22 cellular contexts compared by ENCODE assay signal in genomic region chr2:6535572-6535971, GRCh38.
A peak's percentile ranks its signal among the peaks of the same experiment; 100 is the strongest.
DNase-seq lines count a peak whose midpoint lies in the region; ATAC-seq and TF ChIP-seq lines count a peak whose summit lies in the region.
"Had no signal": no experiment of that assay in that cellular context is flagged by ENCODE, and none has a peak within 500 bp of the region (broad histone marks: within the 10 kb centered on the region; RNA-seq: fewer than 3 reads in every experiment).

No MANE protein-coding gene starts in this region.

- H3K27me3 ChIP-seq in NT2/D1 (ENCODE audit: insufficient read depth, insufficient read length) = no peaks in the 10 kb centered on the region
- H3K27me3 ChIP-seq in hepatocyte = no peaks in the 10 kb centered on the region
- no peaks in the 10 kb centered on the region for H3K27me3 ChIP-seq in left lung

- H4K20me1 ChIP-seq in hepatocyte (ENCODE audit: insufficient read depth, poor library complexity, severe bottlenecking) = no peaks in the 10 kb centered on the region

- H2AFZ ChIP-seq in hepatocyte = peak overlapping the region; percentile 38

- intact Hi-C loops in mucosa of descending colon (cut with DNase I, micrococcal nuclease) = no loop called here
- intact Hi-C loops in left lung (cut with DNase I) = no loop called here

- peak; percentile 30 for DNase-seq in NT2/D1 (ENCODE audit: low read depth, low spot score)
- no peak for DNase-seq in hepatocyte (ENCODE audit: low spot score)
- DNase-seq in mucosa of gallbladder (ENCODE audit: low spot score) = peak; percentile 75
- peak; percentile 88 for DNase-seq in superior temporal gyrus (ENCODE audit: extremely low spot score)
- DNase-seq in activated T-cell treated with anti-CD3 and anti-CD28 coated beads, Interleukin-2, amount 50 U/mL, for 72 hours = no peak
- no peak for DNase-seq in mucosa of descending colon
- DNase-seq in left lung = no peak
- DNase-seq: activated CD4-positive, alpha-beta T cell treated with anti-CD3 and anti-CD28 coated beads for 1 hour; activated naive CD4-positive, alpha-beta T cell treated with anti-CD3 and anti-CD28 coated beads, Interleukin-2, amount 10 ng/mL, durations not matched to agents 7 days and 5 days; activated T-cell treated with anti-CD3 and anti-CD28 coated beads, Interleukin-2, amount 50 U/mL, for 4 hours; CD4-positive, alpha-beta T cell; kidney glomerular epithelial cell; NCI-H1694 treated with DMSO at 0.1 percent for 48 hours; PC-3; SHP77; small intestine; stimulated activated naive B cell treated with anti-CD40 and anti-IgM and Interleukin-4, amounts not matched to agents 10 μg/mL and 1 μg/mL and 100 μg/mL, for 72 hours had no signal

- no peak overlapping the region for H3K4me3 Mint-ChIP-seq in activated T-cell treated with anti-CD3 and anti-CD28 coated beads, Interleukin-2, amount 50 U/mL, for 72 hours
- H3K4me3 Mint-ChIP-seq: activated naive CD4-positive, alpha-beta T cell treated with anti-CD3 and anti-CD28 coated beads, Interleukin-2, amount 10 ng/mL, durations not matched to agents 7 days and 5 days; activated T-cell treated with anti-CD3 and anti-CD28 coated beads, Interleukin-2, amount 50 U/mL, for 4 hours; CD4-positive, alpha-beta T cell; memory B cell; nephron; stimulated activated naive B cell treated with anti-CD40 and anti-IgM and Interleukin-4, amounts not matched to agents 10 μg/mL and 1 μg/mL and 100 μg/mL, for 72 hours had no signal

- no peak overlapping the region for H3K4me3 ChIP-seq in NT2/D1 (ENCODE audit: insufficient read length, low read depth)
- H3K4me3 ChIP-seq in hepatocyte = no peak overlapping the region
- no peak overlapping the region for H3K4me3 ChIP-seq in mucosa of descending colon
- no peak overlapping the region for H3K4me3 ChIP-seq in left lung

- H3K27ac Mint-ChIP-seq in activated T-cell treated with anti-CD3 and anti-CD28 coated beads, Interleukin-2, amount 50 U/mL, for 72 hours = no peak overlapping the region
- H3K27ac Mint-ChIP-seq: activated naive CD4-positive, alpha-beta T cell treated with anti-CD3 and anti-CD28 coated beads, Interleukin-2, amount 10 ng/mL, durations not matched to agents 7 days and 5 days; CD4-positive, alpha-beta T cell; memory B cell; nephron; stimulated activated naive B cell treated with anti-CD40 and anti-IgM and Interleukin-4, amounts not matched to agents 10 μg/mL and 1 μg/mL and 100 μg/mL, for 72 hours had no signal

- H3K27ac ChIP-seq in hepatocyte (no peak overlapping the region), left lung (no peak overlapping the region)
- H3K27ac ChIP-seq: KMS-11 had no signal

- H3K9me2 ChIP-seq in hepatocyte (replicated peaks; ENCODE audit: insufficient read depth) = no peaks in the 10 kb centered on the region

- no peak overlapping the region for H3K9ac ChIP-seq in NT2/D1 (ENCODE audit: insufficient read length, low read depth)
- H3K9ac ChIP-seq: KMS-11 had no signal

- no peak for ATAC-seq in activated T-cell treated with anti-CD3 and anti-CD28 coated beads, Interleukin-2, amount 50 U/mL, for 72 hours (replicated peaks in 1 of 2)
- ATAC-seq in mucosa of descending colon (no peak), left lung (no peak), GM21526 (IDR thresholded peaks at IDR 0.05; ENCODE audit: low FRiP score, unreplicated experiment) (no peak)
- ATAC-seq: activated T-cell treated with anti-CD3 and anti-CD28 coated beads, Interleukin-2, amount 50 U/mL, for 4 hours; HCT116; PC-3; stimulated activated naive B cell treated with anti-CD40 and anti-IgM and Interleukin-4, amounts not matched to agents 10 μg/mL and 1 μg/mL and 100 μg/mL, for 72 hours had no signal

- no peaks in the 10 kb centered on the region for H3K79me2 ChIP-seq in hepatocyte

- H3K4me2 ChIP-seq in hepatocyte = peak overlapping the region; percentile 31
- H3K4me2 ChIP-seq: KMS-11 had no signal

- no peaks in the 10 kb centered on the region for H3K4me1 ChIP-seq in NT2/D1 (ENCODE audit: insufficient read depth, insufficient read length)
- H3K4me1 ChIP-seq in hepatocyte (ENCODE audit: insufficient read depth) = no peaks in the 10 kb centered on the region
- no peaks in the 10 kb centered on the region for H3K4me1 ChIP-seq in mucosa of descending colon (ENCODE audit: low read depth)
- H3K4me1 ChIP-seq in left lung = no peaks in the 10 kb centered on the region

- H3K36me3 Mint-ChIP-seq in activated T-cell treated with anti-CD3 and anti-CD28 coated beads, Interleukin-2, amount 50 U/mL, for 72 hours (ENCODE audit: insufficient read depth in 2 of 2) = no peaks in the 10 kb centered on the region
- H3K36me3 Mint-ChIP-seq: activated naive CD4-positive, alpha-beta T cell treated with anti-CD3 and anti-CD28 coated beads, Interleukin-2, amount 10 ng/mL, durations not matched to agents 7 days and 5 days; memory B cell; stimulated activated naive B cell treated with anti-CD40 and anti-IgM and Interleukin-4, amounts not matched to agents 10 μg/mL and 1 μg/mL and 100 μg/mL, for 72 hours had no signal

- H3K9me3 Mint-ChIP-seq in activated T-cell treated with anti-CD3 and anti-CD28 coated beads, Interleukin-2, amount 50 U/mL, for 72 hours = peaks cover 1 to 2% of the 10 kb centered on the region in 2 donors
- H3K9me3 Mint-ChIP-seq: activated naive CD4-positive, alpha-beta T cell treated with anti-CD3 and anti-CD28 coated beads, Interleukin-2, amount 10 ng/mL, durations not matched to agents 7 days and 5 days; activated T-cell treated with anti-CD3 and anti-CD28 coated beads, Interleukin-2, amount 50 U/mL, for 4 hours; CD4-positive, alpha-beta T cell; stimulated activated naive B cell treated with anti-CD40 and anti-IgM and Interleukin-4, amounts not matched to agents 10 μg/mL and 1 μg/mL and 100 μg/mL, for 72 hours had no signal

- 38% methylated on average over 10 of the region's 10 CpGs for WGBS in hepatocyte (ENCODE audit: low lambda C conversion rate, missing lambda C conversion rate)

- TF ChIP-seq CTCF in hepatocyte (IDR thresholded peaks at IDR 0.05; ENCODE audit: poor library complexity) (no peak), mucosa of descending colon (IDR thresholded peaks at IDR 0.05) (no peak), left lung (IDR thresholded peaks at IDR 0.05) (no peak)

- H3K4me1 Mint-ChIP-seq in activated T-cell treated with anti-CD3 and anti-CD28 coated beads, Interleukin-2, amount 50 U/mL, for 72 hours (ENCODE audit: low read depth) = no peaks in the 10 kb centered on the region
- H3K4me1 Mint-ChIP-seq: activated naive CD4-positive, alpha-beta T cell treated with anti-CD3 and anti-CD28 coated beads, Interleukin-2, amount 10 ng/mL, durations not matched to agents 7 days and 5 days; memory B cell; nephron; stimulated activated naive B cell treated with anti-CD40 and anti-IgM and Interleukin-4, amounts not matched to agents 10 μg/mL and 1 μg/mL and 100 μg/mL, for 72 hours had no signal

- H3K27me3 Mint-ChIP-seq in activated T-cell treated with anti-CD3 and anti-CD28 coated beads, Interleukin-2, amount 50 U/mL, for 72 hours (ENCODE audit: low read depth) = peaks cover 8% of the 10 kb centered on the region

- no peaks in the 10 kb centered on the region for H3K9me3 ChIP-seq in NT2/D1 (ENCODE audit: insufficient read depth, low read length)
- no peaks in the 10 kb centered on the region for H3K9me3 ChIP-seq in hepatocyte (ENCODE audit: low read depth)
- no peaks in the 10 kb centered on the region for H3K9me3 ChIP-seq in mucosa of descending colon
- no peaks in the 10 kb centered on the region for H3K9me3 ChIP-seq in left lung

- H3K36me3 ChIP-seq in NT2/D1 (ENCODE audit: insufficient read depth, insufficient read length, low read length) (no peaks in the 10 kb centered on the region), hepatocyte (replicated peaks; ENCODE audit: insufficient read depth, low read depth) (no peaks in the 10 kb centered on the region), mucosa of descending colon (ENCODE audit: low read depth) (no peaks in the 10 kb centered on the region), left lung (no peaks in the 10 kb centered on the region)

Comparison
In these comparisons a context has a peak if more than half of its experiments do, and no peak if none do; other contexts are left out.
1. DNase-seq: peak in NT2/D1 (single experiment), mucosa of gallbladder (single experiment) and superior temporal gyrus (single experiment); none in hepatocyte (single experiment), activated T-cell treated with anti-CD3 and anti-CD28 coated beads, Interleukin-2, amount 50 U/mL, for 72 hours (0 of 2), mucosa of descending colon (0 of 3) and left lung (0 of 2).